Comparison of ENCODE assay signal across 8 cellular contexts in genomic region chrX:153794897-153795816, GRCh38. TPM values are rescaled to one million over a fixed set of nuclear protein-coding genes. Genes with fewer than 3 reads are reported as not detected.
DNase-seq lines count a peak whose midpoint lies in the region; ATAC-seq, FAIRE-seq and TF ChIP-seq lines count a peak whose summit lies in the region.

No MANE protein-coding gene starts in this region.

- no peak for TF ChIP-seq RAD21 in GM12878 (IDR thresholded peaks at IDR 0.05; ENCODE audit: insufficient read depth, low read depth, low read length)

- peak in 1 of 5 donors; percentile 57 for DNase-seq in CD8-positive, alpha-beta memory T cell
- no peak for DNase-seq in GM12878 (ENCODE audit: low read depth, low spot score)
- DNase-seq in left kidney (ENCODE audit: low read depth, low spot score) = peak; percentile 29
- no peak for DNase-seq in urothelium cell line (ENCODE audit: low spot score)
- DNase-seq in HUDEP-2 (lab: John Stamatoyannopoulos, UW; ENCODE audit: unreplicated experiment in 76 of 76) = no peak

- peak overlapping the region; percentile 56 for H3K4me2 ChIP-seq in GM12878 (ENCODE audit: control insufficient read depth, insufficient read depth)

- SMC1A ChIA-PET in GM12878 (lab: Charles Lee; ENCODE audit: uncharacterized antibody, unreplicated experiment) = no interaction called here

- BruUV-seq in GM12878 (replicated peaks; lab: Mats Ljungman, UMichigan) = TSS peak; percentile 90

- no peak for FAIRE-seq in GM12878 (lab: Jason Lieb, UNC)
- no peak for FAIRE-seq in urothelium cell line (lab: Jason Lieb, UNC)

- CTCF ChIA-PET in CD8-positive, alpha-beta memory T cell (lab: Charles Lee) = interaction anchor here (0.9 to 1.8 kb wide), 2 partner anchors 130 to 153 kb away, joined by 3 to 7 read pairs; partner anchors contain the start of gene ARHGAP4
- CTCF ChIA-PET in GM12878 (lab: Yijun Ruan, JAX) = interaction anchor here (1.2 to 2.1 kb wide), 3 partner anchors 129 to 504 kb away, joined by 3 to 6 read pairs (median 5); no protein-coding TSS in a partner anchor

- H3K27me3 ChIP-seq in CD8-positive, alpha-beta memory T cell (ENCODE audit: insufficient read depth, low read length, poor library complexity, severe bottlenecking) = no peaks in the 10 kb centered on the region
- H3K27me3 ChIP-seq in GM12878 (replicated peaks in 1 of 2; ENCODE audit: control insufficient read depth in 2 of 2, insufficient read depth in 2 of 2, low read length in 1 of 2) = no peaks in the 10 kb centered on the region
- H3K27me3 ChIP-seq in subcutaneous abdominal adipose tissue (ENCODE audit: control insufficient read depth in 5 of 5, insufficient read depth in 4 of 5, low read length in 5 of 5) = peaks cover 0 to 14% (median 3%) of the 10 kb centered on the region in 5 donors

- H3K36me3 ChIP-seq in CD8-positive, alpha-beta memory T cell (ENCODE audit: insufficient read depth, low read length) = no peaks in the 10 kb centered on the region
- H3K36me3 ChIP-seq in GM12878 (ENCODE audit: control insufficient read depth in 2 of 2, insufficient read depth in 2 of 2, low read length in 1 of 2) (peaks cover 0 to 1% of the 10 kb centered on the region in 2 experiments; a peak in 2 of 4 replicates), subcutaneous abdominal adipose tissue (ENCODE audit: control insufficient read depth in 5 of 5, insufficient read depth in 5 of 5, low read length in 5 of 5) (peaks cover 0 to 32% (median 19%) of the 10 kb centered on the region in 5 donors)

- TF ChIP-seq EP300 in GM12878 (IDR thresholded peaks at IDR 0.05; ENCODE audit: borderline replicate concordance in 1 of 2, control insufficient read depth in 1 of 2, low read depth in 2 of 2, low read length in 2 of 2) = no peak

- peaks cover 0 to 7% of the 10 kb centered on the region in 2 donors for H3K27me3 Mint-ChIP-seq in CD8-positive, alpha-beta memory T cell
- peaks cover 2% of the 10 kb centered on the region for H3K27me3 Mint-ChIP-seq in IgD-negative memory B cell

- H3K9me3 ChIP-seq in CD8-positive, alpha-beta memory T cell (ENCODE audit: low read length) = no peaks in the 10 kb centered on the region
- H3K9me3 ChIP-seq in GM12878 (replicated peaks; ENCODE audit: control insufficient read depth, insufficient read depth, low read length) (no peaks in the 10 kb centered on the region; the same call in 2 of the 3 replicates), subcutaneous abdominal adipose tissue (ENCODE audit: control insufficient read depth in 5 of 5, low read length in 5 of 5) (peaks cover 0 to 35% (median 20%) of the 10 kb centered on the region in 5 donors)

- H3K36me3 Mint-ChIP-seq in CD8-positive, alpha-beta memory T cell = peaks cover 0 to 45% (median 0%) of the 10 kb centered on the region in 3 donors
- H3K36me3 Mint-ChIP-seq in IgD-negative memory B cell = no peaks in the 10 kb centered on the region

- ATAC-seq in GM12878 = peak; percentile 7
- ATAC-seq in HG03196 (IDR thresholded peaks at IDR 0.05; ENCODE audit: unreplicated experiment) = no peak

- H3K9me3 Mint-ChIP-seq in CD8-positive, alpha-beta memory T cell = no peaks in the 10 kb centered on the region
- no peaks in the 10 kb centered on the region for H3K9me3 Mint-ChIP-seq in IgD-negative memory B cell

- peaks cover 26 to 35% (median 30%) of the 10 kb centered on the region in 3 donors for H3K4me1 Mint-ChIP-seq in CD8-positive, alpha-beta memory T cell
- peaks cover 0 to 11% (median 8%) of the 10 kb centered on the region in 3 donors for H3K4me1 Mint-ChIP-seq in IgD-negative memory B cell

- H3K4me3 ChIP-seq in CD8-positive, alpha-beta memory T cell (ENCODE audit: low read length) = peak overlapping the region; percentile 59
- H3K4me3 ChIP-seq in GM12878 = peak overlapping the region; percentile 82
- H3K4me3 ChIP-seq in subcutaneous abdominal adipose tissue (ENCODE audit: low read depth in 1 of 5, low read length in 5 of 5) = peak overlapping the region; percentile 52 to 83 (median 62)

- in situ Hi-C loops in GM12878 (cut with MboI) = no loop called here

- peak overlapping the region; percentile 88 to 96 (median 92) for H3K4me3 Mint-ChIP-seq in CD8-positive, alpha-beta memory T cell
- H3K4me3 Mint-ChIP-seq in IgD-negative memory B cell = peak overlapping the region; percentile 83 to 95 (median 88)

- H3K9ac ChIP-seq in GM12878 (ENCODE audit: control insufficient read depth, insufficient read depth, low read length) (peak overlapping the region; percentile 85), subcutaneous abdominal adipose tissue (ENCODE audit: low read length in 5 of 5) (peak overlapping the region in 4 of 5 donors; percentile 49 to 76 (median 64))

- peak overlapping the region; percentile 61 to 98 (median 90) for H3K27ac Mint-ChIP-seq in CD8-positive, alpha-beta memory T cell
- peak overlapping the region in 2 of 3 donors; percentile 95 to 96 for H3K27ac Mint-ChIP-seq in IgD-negative memory B cell

- peaks cover 45% of the 10 kb centered on the region for H3K79me2 ChIP-seq in GM12878 (ENCODE audit: control insufficient read depth, insufficient read depth, low read length)

- peak overlapping the region; percentile 28; the same call in 1 of the 2 replicates for H2AFZ ChIP-seq in GM12878 (ENCODE audit: control insufficient read depth, low read depth, low read length)

- POLR2A ChIA-PET in CD8-positive, alpha-beta memory T cell (lab: Charles Lee) = interaction anchor here (0.9 to 1.4 kb wide), 6 partner anchors 112 to 173 kb away, joined by 3 to 6 read pairs (median 6); no protein-coding TSS in a partner anchor
- POLR2A ChIA-PET in GM12878 (lab: Charles Lee) = interaction anchor here (1.0 to 1.1 kb wide), 2 partner anchors 130 to 134 kb away, joined by 4 to 6 read pairs; no protein-coding TSS in a partner anchor

- 41% methylated on average over 36 of the region's 47 CpGs for WGBS in GM12878 (ENCODE audit: insufficient coverage, insufficient replicate concordance, low lambda C conversion rate, missing lambda C conversion rate)

- H4K20me1 ChIP-seq in GM12878 (ENCODE audit: control insufficient read depth, insufficient read depth) = no peaks in the 10 kb centered on the region; the same call in 1 of the 2 replicates

- peak overlapping the region; percentile 90 for H3K27ac ChIP-seq in CD8-positive, alpha-beta memory T cell (ENCODE audit: low read depth, low read length)
- H3K27ac ChIP-seq in GM12878 (ENCODE audit: control insufficient read depth, insufficient read depth) (peak overlapping the region; percentile 63), subcutaneous abdominal adipose tissue (ENCODE audit: low read depth, low read length) (peak overlapping the region; percentile 78)

- RAD21 ChIA-PET in GM12878 (lab: Charles Lee; ENCODE audit: unreplicated experiment) = interaction anchor here (0.9 to 1.3 kb wide), 3 partner anchors 108 to 134 kb away, joined by 3 to 5 read pairs (median 3); partner anchors contain the start of genes ARHGAP4 and SLC6A8

- TF ChIP-seq CTCF in GM12878 (IDR thresholded peaks at IDR 0.05 in 2 of 3, conservative IDR thresholded peaks at IDR 0.05 in 1 of 3; ENCODE audit: control insufficient read depth in 2 of 3, extremely low read depth in 1 of 3, insufficient read depth in 1 of 3, low read depth in 3 of 3, low read length in 3 of 3) = no peak

- H3K4me1 ChIP-seq in CD8-positive, alpha-beta memory T cell (ENCODE audit: insufficient read depth, low read length) = peaks cover 20% of the 10 kb centered on the region
- H3K4me1 ChIP-seq in GM12878 (ENCODE audit: control insufficient read depth, insufficient read depth, low read length) = peaks cover 4% of the 10 kb centered on the region; the same call in 1 of the 2 replicates
- H3K4me1 ChIP-seq in subcutaneous abdominal adipose tissue (ENCODE audit: control insufficient read depth in 5 of 5, insufficient read depth in 5 of 5, low read length in 5 of 5) = peaks cover 0 to 50% (median 41%) of the 10 kb centered on the region in 5 donors

- TF ChIP-seq POLR2A in GM12878 (IDR thresholded peaks at IDR 0.05; ENCODE audit: low read depth, low read length) = no peak

- intact Hi-C loops in GM12878 (cut with micrococcal nuclease; ENCODE audit: unreplicated experiment) = loop anchor here (2.0 kb wide), 1 partner anchor 132 kb away; the partner anchor contains the start of gene ARHGAP4

RNA-seq across cellular contexts. Expression of gene SSR4, which starts 0.7 kb away (rescaled TPM):
- total RNA-seq in CD8-positive, alpha-beta memory T cell = 100 to 1,000 TPM; 158 to 166 TPM
- 567 TPM for polyA plus RNA-seq in CD8-positive, alpha-beta memory T cell
- polyA plus RNA-seq in IgD-negative memory B cell = 395 TPM
- total RNA-seq in GM12878 (2013; cell fraction: nucleolus; rRNA removed) = 49.2 and 60.4 TPM in 2 replicates
- 252 and 305 TPM in 2 replicates for total RNA-seq in GM12878 (2014; rRNA removed)
- 160 and 189 TPM in 2 replicates for total RNA-seq in GM12878 (2014; rRNA removed; fragmentation: Illumina TruSeq; extraction: Trizol)
- 244 and 247 TPM in 2 replicates for total RNA-seq in GM12878 (2021)
- 149 TPM for polyA plus RNA-seq in GM12878 (2011; ENCODE audit: low read depth)
- 94.1 and 176 TPM in 2 replicates for polyA plus RNA-seq in GM12878 (2011; rRNA removed)
- 311 and 433 TPM in 2 replicates for polyA plus RNA-seq in GM12878 (2011; cell fraction: cytosol; rRNA removed)
- polyA plus RNA-seq in GM12878 (2011; cell fraction: nucleus; rRNA removed) = 180 and 197 TPM in 2 replicates
- 354 and 408 TPM in 2 replicates for polyA plus RNA-seq in GM12878 (2012)
- polyA plus RNA-seq in GM12878 (2014; fragmentation: Illumina TruSeq; extraction: Trizol) = 61.3 and 151 TPM in 2 replicates
- 100 to 1,000 TPM; 351 to 521 TPM for polyA plus RNA-seq in GM12878 (2014; fragmentation: Nextera tagmentation; extraction: Ambion mirVana)
- 312 and 326 TPM in 2 replicates for polyA plus RNA-seq in GM12878 (2014; rRNA removed)
- polyA plus RNA-seq in GM12878 (2016; fragmentation: Nextera tagmentation; extraction: Ambion mirVana) = 100 to 1,000 TPM; 315 to 317 TPM
- 114 and 212 TPM in 2 replicates for polyA minus RNA-seq in GM12878 (2011; rRNA and poly(A)+ RNA removed)
- 116 and 131 TPM in 2 replicates for polyA minus RNA-seq in GM12878 (2011; cell fraction: cytosol; rRNA and poly(A)+ RNA removed)
- polyA minus RNA-seq in GM12878 (2011; cell fraction: nucleus; rRNA and poly(A)+ RNA removed) = 37.2 and 55.6 TPM in 2 replicates

RNA-seq across cellular contexts. Expression of gene IDH3G, which starts 1.0 kb away (rescaled TPM):
- total RNA-seq in CD8-positive, alpha-beta memory T cell = 10 to 100 TPM; 54.2 to 61.6 TPM
- 109 TPM for polyA plus RNA-seq in CD8-positive, alpha-beta memory T cell
- polyA plus RNA-seq in IgD-negative memory B cell = 104 TPM
- total RNA-seq in GM12878 (2013; cell fraction: nucleolus; rRNA removed) = 32.7 and 39.1 TPM in 2 replicates
- 69.3 and 78.5 TPM in 2 replicates for total RNA-seq in GM12878 (2014; rRNA removed)
- 38.6 and 41.5 TPM in 2 replicates for total RNA-seq in GM12878 (2014; rRNA removed; fragmentation: Illumina TruSeq; extraction: Trizol)
- 61.3 and 69.0 TPM in 2 replicates for total RNA-seq in GM12878 (2021)
- 33.4 TPM for polyA plus RNA-seq in GM12878 (2011; ENCODE audit: low read depth)
- polyA plus RNA-seq in GM12878 (2011; rRNA removed) = 22.6 and 49.1 TPM in 2 replicates
- 78.3 and 106 TPM in 2 replicates for polyA plus RNA-seq in GM12878 (2011; cell fraction: cytosol; rRNA removed)
- polyA plus RNA-seq in GM12878 (2011; cell fraction: nucleus; rRNA removed) = 169 and 193 TPM in 2 replicates
- polyA plus RNA-seq in GM12878 (2012) = 71.2 and 75.4 TPM in 2 replicates
- 32.7 and 64.2 TPM in 2 replicates for polyA plus RNA-seq in GM12878 (2014; fragmentation: Illumina TruSeq; extraction: Trizol)
- 10 to 100 TPM; 26.3 to 34.4 TPM for polyA plus RNA-seq in GM12878 (2014; fragmentation: Nextera tagmentation; extraction: Ambion mirVana)
- polyA plus RNA-seq in GM12878 (2014; rRNA removed) = 77.9 and 81.4 TPM in 2 replicates
- polyA plus RNA-seq in GM12878 (2016; fragmentation: Nextera tagmentation; extraction: Ambion mirVana) = 100 to 1,000 TPM in 1 of 2 experiments, 10 to 100 TPM in 1; 96.5 to 102 TPM
- 94.4 and 103 TPM in 2 replicates for polyA minus RNA-seq in GM12878 (2011; rRNA and poly(A)+ RNA removed)
- 29.4 and 29.5 TPM in 2 replicates for polyA minus RNA-seq in GM12878 (2011; cell fraction: cytosol; rRNA and poly(A)+ RNA removed)
- 29.4 and 50.1 TPM in 2 replicates for polyA minus RNA-seq in GM12878 (2011; cell fraction: nucleus; rRNA and poly(A)+ RNA removed)

RNA-seq across cellular contexts. Expression of gene SRPK3, which starts 14.3 kb away (rescaled TPM):
- total RNA-seq in CD8-positive, alpha-beta memory T cell = not detected
- not detected for polyA plus RNA-seq in CD8-positive, alpha-beta memory T cell
- polyA plus RNA-seq in IgD-negative memory B cell (not detected), GM12878 (2011; rRNA removed) (not detected in 2 replicates), GM12878 (2014; fragmentation: Illumina TruSeq; extraction: Trizol) (not detected in 2 replicates), GM12878 (2014; fragmentation: Nextera tagmentation; extraction: Ambion mirVana) (under 1 TPM in 1 of 2 experiments, not detected in 1; 0.05 TPM), GM12878 (2014; rRNA removed) (not detected in 2 replicates), GM12878 (2016; fragmentation: Nextera tagmentation; extraction: Ambion mirVana) (under 1 TPM in 1 of 2 experiments, not detected in 1; 0.19 TPM)
- not detected in 2 replicates for total RNA-seq in GM12878 (2013; cell fraction: nucleolus; rRNA removed)
- total RNA-seq in GM12878 (2014; rRNA removed) (not detected in 2 replicates), GM12878 (2014; rRNA removed; fragmentation: Illumina TruSeq; extraction: Trizol) (not detected in 2 replicates), GM12878 (2021) (not detected in 2 replicates)
- 0.13 TPM for polyA plus RNA-seq in GM12878 (2011; ENCODE audit: low read depth)
- not detected in 2 replicates for polyA plus RNA-seq in GM12878 (2011; cell fraction: cytosol; rRNA removed)
- 0.07 and 0.21 TPM in 2 replicates for polyA plus RNA-seq in GM12878 (2011; cell fraction: nucleus; rRNA removed)
- polyA plus RNA-seq in GM12878 (2012) = 0.14 and 0.22 TPM in 2 replicates
- polyA minus RNA-seq in GM12878 (2011; rRNA and poly(A)+ RNA removed) = not detected in 2 replicates
- not detected in 2 replicates for polyA minus RNA-seq in GM12878 (2011; cell fraction: cytosol; rRNA and poly(A)+ RNA removed)
- polyA minus RNA-seq in GM12878 (2011; cell fraction: nucleus; rRNA and poly(A)+ RNA removed) = not detected in 2 replicates

RNA-seq across cellular contexts. Expression of gene PLXNB3, which starts 31.1 kb away (rescaled TPM):
- under 1 TPM; 0.51 to 0.57 TPM for total RNA-seq in CD8-positive, alpha-beta memory T cell
- not detected for polyA plus RNA-seq in CD8-positive, alpha-beta memory T cell
- polyA plus RNA-seq in IgD-negative memory B cell = not detected
- 0.31 TPM in 1 of 2 replicates, not detected in the other for total RNA-seq in GM12878 (2013; cell fraction: nucleolus; rRNA removed)
- not detected in 2 replicates for total RNA-seq in GM12878 (2014; rRNA removed)
- not detected in 2 replicates for total RNA-seq in GM12878 (2014; rRNA removed; fragmentation: Illumina TruSeq; extraction: Trizol)
- 0.21 and 0.53 TPM in 2 replicates for total RNA-seq in GM12878 (2021)
- 0.31 TPM for polyA plus RNA-seq in GM12878 (2011; ENCODE audit: low read depth)
- polyA plus RNA-seq in GM12878 (2011; rRNA removed) = 0.14 and 0.20 TPM in 2 replicates
- polyA plus RNA-seq in GM12878 (2011; cell fraction: cytosol; rRNA removed) = 0.09 and 0.38 TPM in 2 replicates
- polyA plus RNA-seq in GM12878 (2011; cell fraction: nucleus; rRNA removed) = 3.5 and 3.7 TPM in 2 replicates
- polyA plus RNA-seq in GM12878 (2012) = 0.19 and 0.79 TPM in 2 replicates
- polyA plus RNA-seq in GM12878 (2014; fragmentation: Illumina TruSeq; extraction: Trizol) = 0.18 TPM in 1 of 2 replicates, not detected in the other
- not detected for polyA plus RNA-seq in GM12878 (2014; fragmentation: Nextera tagmentation; extraction: Ambion mirVana)
- polyA plus RNA-seq in GM12878 (2014; rRNA removed) = 0.62 and 0.68 TPM in 2 replicates
- under 1 TPM; 0.06 to 0.43 TPM for polyA plus RNA-seq in GM12878 (2016; fragmentation: Nextera tagmentation; extraction: Ambion mirVana)
- 0.82 TPM in 1 of 2 replicates, not detected in the other for polyA minus RNA-seq in GM12878 (2011; rRNA and poly(A)+ RNA removed)
- 0.94 TPM in 1 of 2 replicates, not detected in the other for polyA minus RNA-seq in GM12878 (2011; cell fraction: cytosol; rRNA and poly(A)+ RNA removed)
- 0.36 and 0.48 TPM in 2 replicates for polyA minus RNA-seq in GM12878 (2011; cell fraction: nucleus; rRNA and poly(A)+ RNA removed)

RNA-seq across cellular contexts. Expression of gene PDZD4, which starts 35.2 kb away (rescaled TPM):
- total RNA-seq in CD8-positive, alpha-beta memory T cell = 1 to 10 TPM; 1.3 to 2.3 TPM
- 2.1 TPM for polyA plus RNA-seq in CD8-positive, alpha-beta memory T cell
- polyA plus RNA-seq in IgD-negative memory B cell (0.15 TPM), GM12878 (2011; rRNA removed) (not detected in 2 replicates), GM12878 (2014; fragmentation: Illumina TruSeq; extraction: Trizol) (0.01 TPM in 1 of 2 replicates, not detected in the other), GM12878 (2014; fragmentation: Nextera tagmentation; extraction: Ambion mirVana) (not detected), GM12878 (2014; rRNA removed) (0.05 TPM in 1 of 2 replicates, not detected in the other), GM12878 (2016; fragmentation: Nextera tagmentation; extraction: Ambion mirVana) (under 1 TPM in 1 of 2 experiments, not detected in 1; 0.04 TPM)
- not detected in 2 replicates for total RNA-seq in GM12878 (2013; cell fraction: nucleolus; rRNA removed)
- total RNA-seq in GM12878 (2014; rRNA removed) (not detected in 2 replicates), GM12878 (2014; rRNA removed; fragmentation: Illumina TruSeq; extraction: Trizol) (not detected in 2 replicates), GM12878 (2021) (0.15 TPM in 1 of 2 replicates, not detected in the other)
- not detected for polyA plus RNA-seq in GM12878 (2011; ENCODE audit: low read depth)
- polyA plus RNA-seq in GM12878 (2011; cell fraction: cytosol; rRNA removed) = 0.01 and 0.12 TPM in 2 replicates
- polyA plus RNA-seq in GM12878 (2011; cell fraction: nucleus; rRNA removed) = 0.16 TPM in 2 replicates
- polyA plus RNA-seq in GM12878 (2012) = 0.03 TPM in 1 of 2 replicates, not detected in the other
- polyA minus RNA-seq in GM12878 (2011; rRNA and poly(A)+ RNA removed) = not detected in 2 replicates
- polyA minus RNA-seq in GM12878 (2011; cell fraction: cytosol; rRNA and poly(A)+ RNA removed) = not detected in 2 replicates
- polyA minus RNA-seq in GM12878 (2011; cell fraction: nucleus; rRNA and poly(A)+ RNA removed) = not detected in 2 replicates
